Comparison of ENCODE assay signal across 1 cellular context in the genomic region with DNA sequence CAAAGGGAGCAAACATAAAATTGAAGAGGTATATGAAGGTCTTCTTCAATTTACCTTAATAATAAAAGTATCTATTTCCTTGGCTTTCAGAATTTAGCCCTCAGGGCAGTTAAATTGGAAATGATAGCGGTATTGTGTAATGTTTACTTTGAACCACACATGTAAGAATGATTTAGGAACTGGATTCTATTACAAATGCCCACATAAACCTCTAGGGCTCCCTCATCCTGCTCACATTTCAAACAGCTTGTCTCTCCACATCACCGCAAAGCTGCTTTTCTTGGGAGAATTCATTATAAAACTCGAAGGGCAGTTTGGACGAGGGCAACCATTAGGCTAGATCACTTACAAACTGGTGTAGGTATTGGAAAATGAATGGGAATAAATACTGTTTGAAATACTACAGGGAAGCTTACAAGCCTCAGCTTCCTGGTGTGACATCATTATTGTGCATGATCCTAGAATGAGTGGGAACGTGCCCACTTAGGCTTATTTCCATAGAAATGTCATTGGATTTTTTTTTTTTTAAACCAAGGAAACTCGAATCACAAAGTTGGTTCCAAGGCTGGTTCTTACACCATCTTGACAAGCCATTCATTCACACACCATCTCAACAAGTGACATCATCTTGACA.
A peak's percentile ranks its signal among the peaks of the same experiment; 100 is the strongest.
TF ChIP-seq lines count a peak whose summit lies in the region.

No MANE protein-coding gene starts in this region.

TF ChIP-seq in K562, 482 proteins besides CTCF, POLR2A, EP300 and RAD21:
- TF ChIP-seq MAFG (tag; conservative IDR thresholded peaks at IDR 0.05), result no peak
- no peak for TF ChIP-seq CXXC5 (CRISPR knock-in tag; IDR thresholded peaks at IDR 0.05)
- 0 out of 2 replicates have a peak, but pooled peaks have one; percentile 34 for TF ChIP-seq CEBPB (tag; IDR thresholded peaks at IDR 0.05)
TF ChIP-seq in K562: peak in this region for 1.
